28 cellular contexts compared by ENCODE assay signal in genomic region chr16:54883358-54883757, GRCh38. TPM values are rescaled to one million over a fixed set of nuclear protein-coding genes. Genes with fewer than 3 reads are reported as not detected.
"Had no signal": no experiment of that assay in that cellular context is flagged by ENCODE, and none has a peak within 500 bp of the region (broad histone marks: within the 10 kb centered on the region; RNA-seq: fewer than 3 reads in every experiment).

No MANE protein-coding gene starts in this region.

- FAIRE-seq: urothelium cell line had no signal

- H3K4me1 ChIP-seq: stomach, suprapubic skin, testis, thyroid gland, tibial artery, tibial nerve, transverse colon, upper lobe of left lung, upper lobe of right lung, uterus, vagina had no signal

- ATAC-seq: stimulated activated effector memory CD8-positive, alpha-beta T cell treated with anti-CD3 and anti-CD28 coated beads, Interleukin-12 subunit alpha, Interleukin-12 subunit beta, amount 100 ng/mL, for 72 hours; stimulated activated memory B cell treated with anti-CD40 and anti-IgM and Interleukin-4, amounts not matched to agents 10 μg/mL and 1 μg/mL and 100 μg/mL, for 72 hours; stimulated activated naive B cell treated with anti-CD40 and anti-IgM and Interleukin-4, amounts not matched to agents 10 μg/mL and 1 μg/mL and 100 μg/mL, for 72 hours; stimulated activated naive CD8-positive, alpha-beta T cell treated with anti-CD3 and anti-CD28 coated beads, Interleukin-15, amount 100 ng/mL, for 72 hours; stimulated activated naive CD8-positive, alpha-beta T cell treated with anti-CD3 and anti-CD28 coated beads, Interleukin-15, Interleukin-2, amounts not matched to agents 100 U/mL and 50 U/mL, for 24 hours; upper lobe of right lung had no signal

- H3K27me3 ChIP-seq: stomach, suprapubic skin, testis, thyroid gland, tibial artery, tibial nerve, upper lobe of left lung, upper lobe of right lung, uterus, vagina had no signal

- H3K36me3 ChIP-seq: stomach, suprapubic skin, thoracic aorta, thyroid gland, tibial artery, tibial nerve, transverse colon, upper lobe of left lung, upper lobe of right lung, uterus, vagina had no signal

- DNase-seq: stimulated activated CD4-positive, alpha-beta T cell treated with anti-CD3 and anti-CD28 coated beads, Interleukin-2, amount 100 ng/mL, for 48 hours; stimulated activated CD4-positive, alpha-beta T cell treated with anti-CD3 and anti-CD28 coated beads, Interleukin-4, amount 100 ng/mL, for 1 hour; stimulated activated CD4-positive, alpha-beta T cell treated with anti-CD3 and anti-CD28 coated beads, Interleukin-4, amount 100 ng/mL, for 24 hours; stimulated activated CD4-positive, alpha-beta T cell treated with anti-CD3 and anti-CD28 coated beads, Interleukin-4, amount 100 ng/mL, for 4 hours; stimulated activated CD8-positive, alpha-beta memory T cell treated with anti-CD3 and anti-CD28 coated beads, Interleukin-4, amount 100 ng/mL, for 48 hours; stimulated activated naive B cell treated with anti-CD40 and anti-IgM and Interleukin-4, amounts not matched to agents 10 μg/mL and 1 μg/mL and 100 μg/mL, for 72 hours; stimulated activated naive CD4-positive, alpha-beta T cell; stimulated activated naive CD4-positive, alpha-beta T cell treated with Interleukin-2 at 50 U/mL for 16 hours; stimulated activated naive CD8-positive, alpha-beta T cell treated with anti-CD3 and anti-CD28 coated beads, Interleukin-15, amount 100 ng/mL, for 72 hours; stimulated activated naive CD8-positive, alpha-beta T cell treated with anti-CD3 and anti-CD28 coated beads, Interleukin-15, Interleukin-2, amounts not matched to agents 100 U/mL and 50 U/mL, for 24 hours; stomach; substantia nigra; testis; thyroid gland; tibial artery; transverse colon; trophoblast cell; upper lobe of left lung; upper lobe of right lung; uterus had no signal

- H3K27ac ChIP-seq: stomach, suprapubic skin, testis, thoracic aorta, thyroid gland, tibial artery, tibial nerve, transverse colon, upper lobe of left lung, upper lobe of right lung, uterus, vagina had no signal

- H3K4me3 ChIP-seq: stomach, suprapubic skin, thoracic aorta, thyroid gland, tibial artery, tibial nerve, transverse colon, upper lobe of left lung, upper lobe of right lung, uterus, vagina had no signal

- H3K9me3 ChIP-seq: suprapubic skin, testis, thyroid gland, upper lobe of right lung, uterus, vagina had no signal

RNA-seq across cellular contexts. Expression of gene IRX5, which starts 47.3 kb away (rescaled TPM):
- total RNA-seq: temporal lobe, tibial nerve, transverse colon had no signal
